ENCODE assay signal across 8 cellular contexts in genomic region chr14:89185919-89186849, GRCh38.
A peak's percentile ranks its signal among the peaks of the same experiment; 100 is the strongest.
DNase-seq lines count a peak whose midpoint lies in the region; ATAC-seq, FAIRE-seq and TF ChIP-seq lines count a peak whose summit lies in the region.

No MANE protein-coding gene starts in this region.

- POLR2A ChIA-PET in HepG2 (lab: Yijun Ruan, JAX): no interaction called here

- TF ChIP-seq RAD21 in HepG2 (CRISPR knock-in tag; IDR thresholded peaks at IDR 0.05): no peak

- no peaks in the 10 kb centered on the region for H3K27me3 ChIP-seq in HepG2 (ENCODE audit: control insufficient read depth in 1 of 2, insufficient read depth in 2 of 2, low read length in 2 of 2)

- in situ Hi-C loops in HepG2 (cut with HindIII; ENCODE audit: extremely low pct_ligation_motif_present, low pct_unique_long_range_greater_than_20kb): no loop called here

- H3K4me3 Mint-ChIP-seq in brain: no peak overlapping the region

- 96% methylated on average over 13 of the region's 13 CpGs for WGBS in HepG2 (ENCODE audit: low lambda C conversion rate)

- H3K9ac ChIP-seq in HepG2 (ENCODE audit: insufficient read depth, low read depth, low read length): no peak overlapping the region

- no peak overlapping the region for H3K27ac ChIP-seq in HepG2 (ENCODE audit: extremely low read length, insufficient read depth, low read length)

- CTCF ChIA-PET in HepG2 (lab: Yijun Ruan, JAX; ENCODE audit: low intra/inter-chr PET ratio, low total read pairs): no interaction called here

- H3K79me2 ChIP-seq in HepG2 (ENCODE audit: insufficient read depth, low read length): peaks cover 6% of the 10 kb centered on the region

- H3K4me1 Mint-ChIP-seq in brain: peaks cover 70% of the 10 kb centered on the region

- H3K36me3 Mint-ChIP-seq in brain: peaks cover 53% of the 10 kb centered on the region

- intact Hi-C loops in HepG2 (cut with micrococcal nuclease; ENCODE audit: unreplicated experiment): loop anchor here (1.0 kb wide), 1 partner anchor 46 kb away; no protein-coding TSS in a partner anchor

- H2AFZ ChIP-seq in HepG2 (ENCODE audit: low read length): no peak overlapping the region

- no peak for TF ChIP-seq EP300 in HepG2 (IDR thresholded peaks at IDR 0.05; ENCODE audit: low read depth in 2 of 2, low read length in 2 of 2)
- TF ChIP-seq EP300 in HepG2 (CRISPR knock-in tag; IDR thresholded peaks at IDR 0.05; ENCODE audit: borderline replicate concordance): no peak

- H3K27ac Mint-ChIP-seq in brain: peak overlapping the region; percentile 55 to 88 (median 81)

- H3K4me3 ChIP-seq in HepG2 (replicated peaks in 1 of 3; ENCODE audit: insufficient read depth in 1 of 3, low read depth in 2 of 3, low read length in 3 of 3): no peak overlapping the region

- TF ChIP-seq CTCF in AG09319 (IDR thresholded peaks at IDR 0.05; ENCODE audit: low read depth, low read length): no peak
- TF ChIP-seq CTCF in brain (conservative IDR thresholded peaks at IDR 0.05): no peak
- no peak for TF ChIP-seq CTCF in HepG2 (CRISPR knock-in tag; IDR thresholded peaks at IDR 0.05)

- H4K20me1 ChIP-seq in HepG2 (ENCODE audit: insufficient read depth, low read length): peaks cover 5% of the 10 kb centered on the region

- no peaks in the 10 kb centered on the region for H3K9me3 ChIP-seq in HepG2 (ENCODE audit: low read length)

- no peak for TF ChIP-seq POLR2A in HepG2 (IDR thresholded peaks at IDR 0.05; ENCODE audit: insufficient read depth in 1 of 2, low read depth in 2 of 2, low read length in 2 of 2)

- no peaks in the 10 kb centered on the region for H3K27me3 Mint-ChIP-seq in brain

- no peak for FAIRE-seq in HepG2 (lab: Jason Lieb, UNC)

- no peak overlapping the region for H3K4me2 ChIP-seq in HepG2 (ENCODE audit: low read depth, low read length)

- H3K4me1 ChIP-seq in HepG2 (ENCODE audit: insufficient read depth, low read length): peaks cover 20% of the 10 kb centered on the region

- peaks cover 39 to 88% of the 10 kb centered on the region in 2 experiments for H3K36me3 ChIP-seq in HepG2 (replicated peaks in 1 of 2; ENCODE audit: control insufficient read depth in 1 of 2, insufficient read depth in 2 of 2, low read length in 2 of 2)

- no peaks in the 10 kb centered on the region for H3K9me3 Mint-ChIP-seq in brain

- DNase-seq in AG09319 (ENCODE audit: extremely low read depth, low read depth) (peak; percentile 44), HPDE6-E6E7 (ENCODE audit: extremely low spot score) (peak; percentile 95), HepG2 (ENCODE audit: low spot score) (no peak), activated gamma-delta T cell (lab: John Stamatoyannopoulos, UW) (no peak), GF-D8 (lab: John Stamatoyannopoulos, UW) (no peak)
- no peak for DNase-seq in central memory CD4-positive, alpha-beta T cell

- ATAC-seq in HepG2: peak; percentile 49
- no peak for ATAC-seq in HG02798 (IDR thresholded peaks at IDR 0.05; ENCODE audit: poor library complexity, unreplicated experiment)

- BruUV-seq in HepG2 (replicated peaks; lab: Mats Ljungman, UMichigan): no TSS peak

TF ChIP-seq in HepG2, 621 proteins besides CTCF, POLR2A, EP300 and RAD21:
- TF ChIP-seq HNF4A (CRISPR knock-in tag; IDR thresholded peaks at IDR 0.05): peak; percentile 61
- TF ChIP-seq KAT2B (IDR thresholded peaks at IDR 0.05; ENCODE audit: borderline replicate concordance, low read depth, low read length): no peak
- peak; percentile 36 for TF ChIP-seq RBM22 (optimal IDR thresholded peaks at IDR 0.05; ENCODE audit: low read length)
- TF ChIP-seq ZNF629 (CRISPR knock-in tag; conservative IDR thresholded peaks at IDR 0.05): 0 out of 2 replicates have a peak, but pooled peaks have one; percentile 9
- peak; percentile 33; the same call in 1 of the 2 replicates for TF ChIP-seq HNF4G (IDR thresholded peaks at IDR 0.05; ENCODE audit: borderline replicate concordance, low read depth, low read length)
- TF ChIP-seq HNF4G (CRISPR knock-in tag; IDR thresholded peaks at IDR 0.05; ENCODE audit: borderline replicate concordance, low read depth): no peak
- TF ChIP-seq, protein P1, sequence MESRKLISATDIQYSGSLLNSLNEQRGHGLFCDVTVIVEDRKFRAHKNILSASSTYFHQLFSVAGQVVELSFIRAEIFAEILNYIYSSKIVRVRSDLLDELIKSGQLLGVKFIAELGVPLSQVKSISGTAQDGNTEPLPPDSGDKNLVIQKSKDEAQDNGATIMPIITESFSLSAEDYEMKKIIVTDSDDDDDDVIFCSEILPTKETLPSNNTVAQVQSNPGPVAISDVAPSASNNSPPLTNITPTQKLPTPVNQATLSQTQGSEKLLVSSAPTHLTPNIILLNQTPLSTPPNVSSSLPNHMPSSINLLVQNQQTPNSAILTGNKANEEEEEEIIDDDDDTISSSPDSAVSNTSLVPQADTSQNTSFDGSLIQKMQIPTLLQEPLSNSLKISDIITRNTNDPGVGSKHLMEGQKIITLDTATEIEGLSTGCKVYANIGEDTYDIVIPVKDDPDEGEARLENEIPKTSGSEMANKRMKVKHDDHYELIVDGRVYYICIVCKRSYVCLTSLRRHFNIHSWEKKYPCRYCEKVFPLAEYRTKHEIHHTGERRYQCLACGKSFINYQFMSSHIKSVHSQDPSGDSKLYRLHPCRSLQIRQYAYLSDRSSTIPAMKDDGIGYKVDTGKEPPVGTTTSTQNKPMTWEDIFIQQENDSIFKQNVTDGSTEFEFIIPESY (CRISPR knock-in tag; IDR thresholded peaks at IDR 0.05): peak; percentile 92

Comparison
In these comparisons a context has a peak if more than half of its experiments do, and no peak if none do; other contexts are left out.
1. DNase-seq: peak in AG09319 (single experiment) and HPDE6-E6E7 (single experiment); none in HepG2 (single experiment), activated gamma-delta T cell (single experiment), central memory CD4-positive, alpha-beta T cell (single experiment) and GF-D8 (single experiment).